1 cellular context compared by ENCODE assay signal in genomic region chr7:141785711-141786552, GRCh38.
TF ChIP-seq lines count a peak whose summit lies in the region.

No MANE protein-coding gene starts in this region.

TF ChIP-seq in HepG2, 621 proteins besides CTCF, POLR2A, EP300 and RAD21:
- TF ChIP-seq SMC3 (IDR thresholded peaks at IDR 0.05; ENCODE audit: low read length) (peak; percentile 39; the same call in 1 of the 2 replicates), PITX1 (CRISPR knock-in tag; IDR thresholded peaks at IDR 0.05) (no peak), FOXA1 (IDR thresholded peaks at IDR 0.05) (no peak), FOXA1 (CRISPR knock-in tag; IDR thresholded peaks at IDR 0.05) (peak; percentile 30; the same call in 1 of the 2 replicates), STAG1 (CRISPR knock-in tag; IDR thresholded peaks at IDR 0.05) (peak; percentile 47)
